In the genomic region with DNA sequence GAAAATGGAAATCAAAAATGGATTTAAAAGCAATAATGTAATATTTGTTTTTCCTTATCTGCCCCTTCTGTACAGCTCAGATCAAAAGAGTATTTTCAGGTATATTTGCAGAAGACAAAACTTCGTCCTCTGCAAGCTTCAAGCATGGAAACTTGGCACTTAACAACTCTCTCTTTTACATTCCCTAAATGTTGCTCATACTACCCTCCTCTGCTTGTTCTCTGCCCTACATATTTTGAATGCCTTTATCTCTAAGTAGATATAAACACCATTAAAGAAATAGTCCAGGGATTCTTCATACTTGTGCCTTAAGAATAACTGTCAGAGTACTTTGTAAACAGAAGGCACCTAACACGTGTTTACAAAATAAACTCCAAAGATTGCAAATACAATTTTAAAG, we compare ENCODE assay signal across 11 cellular contexts. TPM values are rescaled to one million over a fixed set of nuclear protein-coding genes. Genes with fewer than 3 reads are reported as not detected.
DNase-seq lines count a peak whose midpoint lies in the region; ATAC-seq, FAIRE-seq and TF ChIP-seq lines count a peak whose summit lies in the region.
"Had no signal": no experiment of that assay in that cellular context is flagged by ENCODE, and none has a peak within 500 bp of the region (broad histone marks: within the 10 kb centered on the region; RNA-seq: fewer than 3 reads in every experiment).

No MANE protein-coding gene starts in this region.

- FAIRE-seq in A549 (lab: Jason Lieb, UNC), result no peak
- no peak for FAIRE-seq in HepG2 (lab: Jason Lieb, UNC)

- no peak overlapping the region for H2AFZ ChIP-seq in HepG2 (ENCODE audit: low read length)

- BruUV-seq in HepG2 (replicated peaks; lab: Mats Ljungman, UMichigan), result no TSS peak

- no peaks in the 10 kb centered on the region for H4K20me1 ChIP-seq in HepG2 (ENCODE audit: insufficient read depth, low read length)

- ATAC-seq in A549 (peak; percentile 88 to 94), HepG2 (no peak), GM21529 (IDR thresholded peaks at IDR 0.05; ENCODE audit: unreplicated experiment) (no peak), HG03039 (IDR thresholded peaks at IDR 0.05; ENCODE audit: unreplicated experiment) (no peak), GM21526 (IDR thresholded peaks at IDR 0.05; ENCODE audit: low FRiP score, unreplicated experiment) (no peak)

- TF ChIP-seq POLR2A in A549 (IDR thresholded peaks at IDR 0.05; ENCODE audit: low read length), result no peak
- no peak for TF ChIP-seq POLR2A in esophagus muscularis mucosa (IDR thresholded peaks at IDR 0.05; ENCODE audit: low read depth)
- TF ChIP-seq POLR2A in HepG2 (IDR thresholded peaks at IDR 0.05; ENCODE audit: insufficient read depth in 1 of 2, low read depth in 2 of 2, low read length in 2 of 2), result no peak

- H3K4me2 ChIP-seq in A549, result peak overlapping the region; percentile 50
- no peak overlapping the region for H3K4me2 ChIP-seq in HepG2 (ENCODE audit: low read depth, low read length)

- 0 out of 6 replicates have a peak overlapping the region, but pooled peaks of 1 of the 2 experiments have one; percentile 21 for H3K27ac ChIP-seq in A549
- peak overlapping the region; percentile 55 to 74 (median 59) for H3K27ac ChIP-seq in esophagus muscularis mucosa (replicated peaks in 1 of 4)
- H3K27ac ChIP-seq in HepG2 (ENCODE audit: extremely low read length, insufficient read depth, low read length), result no peak overlapping the region
- no peak overlapping the region for H3K27ac ChIP-seq in WERI-Rb-1
- H3K27ac ChIP-seq: ascending aorta, suprapubic skin had no signal

- peaks cover 35% of the 10 kb centered on the region for H3K4me1 ChIP-seq in A549
- H3K4me1 ChIP-seq in esophagus muscularis mucosa, result peaks cover 24 to 46% (median 39%) of the 10 kb centered on the region in 4 donors
- no peaks in the 10 kb centered on the region for H3K4me1 ChIP-seq in HepG2 (ENCODE audit: insufficient read depth, low read length)
- H3K4me1 ChIP-seq: suprapubic skin had no signal

- TF ChIP-seq RAD21 in A549 (conservative IDR thresholded peaks at IDR 0.05 in 1 of 2, IDR thresholded peaks at IDR 0.05 in 1 of 2), result no peak
- no peak for TF ChIP-seq RAD21 in HepG2 (CRISPR knock-in tag; IDR thresholded peaks at IDR 0.05)

- 0% methylated on average over 2 of the region's 2 CpGs for WGBS in A549 (ENCODE audit: missing lambda C conversion rate)
- WGBS in esophagus muscularis mucosa, result 34% methylated on average over 2 of the region's 2 CpGs
- 3% methylated on average over 2 of the region's 2 CpGs for WGBS in HepG2 (ENCODE audit: low lambda C conversion rate)

- H3K9me3 ChIP-seq in A549 (0 out of 3 replicates have a peak, but pooled peaks cover 3% of the 10 kb centered on the region), esophagus muscularis mucosa (no peaks in the 10 kb centered on the region), HepG2 (ENCODE audit: low read length) (no peaks in the 10 kb centered on the region), WERI-Rb-1 (ENCODE audit: severe bottlenecking) (peaks cover 6% of the 10 kb centered on the region)
- H3K9me3 ChIP-seq: ascending aorta, suprapubic skin had no signal

- no peaks in the 10 kb centered on the region for H3K79me2 ChIP-seq in HepG2 (ENCODE audit: insufficient read depth, low read length)

- H3K36me3 ChIP-seq in esophagus muscularis mucosa, result no peaks in the 10 kb centered on the region
- no peaks in the 10 kb centered on the region for H3K36me3 ChIP-seq in HepG2 (replicated peaks in 1 of 2; ENCODE audit: control insufficient read depth in 1 of 2, insufficient read depth in 2 of 2, low read length in 2 of 2)
- no peaks in the 10 kb centered on the region for H3K36me3 ChIP-seq in WERI-Rb-1
- H3K36me3 ChIP-seq: ascending aorta, suprapubic skin had no signal

- TF ChIP-seq CTCF in A549 (IDR thresholded peaks at IDR 0.05) (no peak), esophagus muscularis mucosa (IDR thresholded peaks at IDR 0.05) (no peak), HepG2 (CRISPR knock-in tag; IDR thresholded peaks at IDR 0.05) (no peak), WERI-Rb-1 (IDR thresholded peaks at IDR 0.05; ENCODE audit: low read depth, low read length) (no peak)

- CTCF ChIA-PET in A549 (lab: Yijun Ruan, JAX), result interaction anchor here (0.9 kb wide), 1 partner anchor 32 kb away, joined by 3 read pairs; no protein-coding TSS in a partner anchor
- CTCF ChIA-PET in HepG2 (lab: Yijun Ruan, JAX; ENCODE audit: low intra/inter-chr PET ratio, low total read pairs), result no interaction called here

- in situ Hi-C loops in HepG2 (cut with HindIII; ENCODE audit: extremely low pct_ligation_motif_present, low pct_unique_long_range_greater_than_20kb), result no loop called here

- TF ChIP-seq EP300 in A549 (IDR thresholded peaks at IDR 0.05), result peak in 1 of 2 experiments; percentile 50; a peak in 1 of 5 replicates
- no peak for TF ChIP-seq EP300 in esophagus muscularis mucosa (IDR thresholded peaks at IDR 0.05)
- TF ChIP-seq EP300 in HepG2 (IDR thresholded peaks at IDR 0.05; ENCODE audit: low read depth in 2 of 2, low read length in 2 of 2), result no peak
- no peak for TF ChIP-seq EP300 in HepG2 (CRISPR knock-in tag; IDR thresholded peaks at IDR 0.05; ENCODE audit: borderline replicate concordance)

- DNase-seq in A549 (ENCODE audit: low read depth in 1 of 2, low spot score in 1 of 2) (peak in 1 of 2 experiments; percentile 56), NCI-H226 (peak; percentile 81), esophagus muscularis mucosa (ENCODE audit: extremely low spot score) (no peak), HepG2 (ENCODE audit: low spot score) (peak; percentile 32), WERI-Rb-1 (no peak)
- DNase-seq: NCI-H345 had no signal

- H3K4me3 ChIP-seq in A549, result no peak overlapping the region
- H3K4me3 ChIP-seq in esophagus muscularis mucosa, result no peak overlapping the region
- H3K4me3 ChIP-seq in HepG2 (replicated peaks in 1 of 3; ENCODE audit: insufficient read depth in 1 of 3, low read depth in 2 of 3, low read length in 3 of 3), result no peak overlapping the region
- no peak overlapping the region for H3K4me3 ChIP-seq in WERI-Rb-1 (ENCODE audit: low read depth, low read length)
- H3K4me3 ChIP-seq: ascending aorta, suprapubic skin had no signal

- intact Hi-C loops in esophagus muscularis mucosa (cut with DNase I), result no loop called here
- intact Hi-C loops in HepG2 (cut with micrococcal nuclease; ENCODE audit: unreplicated experiment), result no loop called here

- H3K9ac ChIP-seq in HepG2 (ENCODE audit: insufficient read depth, low read depth, low read length), result no peak overlapping the region

- POLR2A ChIA-PET in A549 (lab: Yijun Ruan, JAX), result no interaction called here
- POLR2A ChIA-PET in HepG2 (lab: Yijun Ruan, JAX), result interaction anchor here (2.0 kb wide), 1 partner anchor 19 kb away, joined by 9 read pairs; a partner anchor contains a TSS

- H3K27me3 ChIP-seq in esophagus muscularis mucosa (no peaks in the 10 kb centered on the region), HepG2 (ENCODE audit: control insufficient read depth in 1 of 2, insufficient read depth in 2 of 2, low read length in 2 of 2) (no peaks in the 10 kb centered on the region), WERI-Rb-1 (ENCODE audit: insufficient read depth, low read depth, severe bottlenecking) (no peaks in the 10 kb centered on the region)
- H3K27me3 ChIP-seq: ascending aorta, suprapubic skin had no signal

TF ChIP-seq in A549, 52 proteins besides CTCF, POLR2A, EP300 and RAD21 (continues in another document):
- TF ChIP-seq JUNB (IDR thresholded peaks at IDR 0.05), result peak; percentile 68
- TF ChIP-seq GATA3 (IDR thresholded peaks at IDR 0.05; ENCODE audit: borderline replicate concordance), result peak; percentile 76; the same call in 1 of the 2 replicates
- TF ChIP-seq JUN (IDR thresholded peaks at IDR 0.05), result peak in 1 of 2 experiments; percentile 62; a peak in 1 of 5 replicates
- TF ChIP-seq TFCP2L1 (CRISPR knock-in tag; IDR thresholded peaks at IDR 0.05), result no peak

RNA-seq across cellular contexts. Expression of a gene that starts 19.2 kb away (rescaled TPM):
- polyA plus RNA-seq in A549 (2011; rRNA removed) (28.4 and 43.3 TPM in 2 replicates), A549 (2017; fragmentation: RNase III; extraction: RNeasy Plus Mini Kit Qiagen cat#74134 plus additional on column Dnase treatment) (33.1 to 35.5 TPM (median 33.9 TPM) in 3 replicates), HepG2 (2011; rRNA removed) (3.0 and 5.6 TPM in 2 replicates)
- polyA plus RNA-seq in A549 (2012; cell fraction: cytosol; rRNA removed), result 5.5 and 5.7 TPM in 2 replicates
- 5.0 and 7.3 TPM in 2 replicates for polyA plus RNA-seq in A549 (2012; cell fraction: nucleus; rRNA removed)
- 14.5 and 15.5 TPM in 2 replicates for polyA minus RNA-seq in A549 (2011; rRNA and poly(A)+ RNA removed)
- total RNA-seq in esophagus muscularis mucosa (10 to 100 TPM in 2 of 4 donors, 1 to 10 TPM in 2; 9.8 to 11.5 (median 10.1) TPM), HepG2 (2016; rRNA removed; fragmentation: Illumina TruSeq; extraction: Trizol) (36.7 and 66.8 TPM in 2 replicates)
- 1.7 and 1.9 TPM in 2 replicates for total RNA-seq in HepG2 (2016; cell fraction: cytosol; rRNA removed; fragmentation: Illumina TruSeq; extraction: Trizol; ENCODE audit: low read depth)
- 34.9 and 62.7 TPM in 2 replicates for total RNA-seq in HepG2 (2016; cell fraction: insoluble cytoplasmic fraction; rRNA removed; fragmentation: Illumina TruSeq; extraction: Trizol)
- 6.0 and 7.7 TPM in 2 replicates for total RNA-seq in HepG2 (2016; cell fraction: membrane; rRNA removed; fragmentation: Illumina TruSeq; extraction: Trizol)
- 31.3 and 34.5 TPM in 2 replicates for total RNA-seq in HepG2 (2016; cell fraction: nucleus; rRNA removed; fragmentation: Illumina TruSeq; extraction: Trizol)
- 2.3 and 2.5 TPM in 2 replicates for polyA plus RNA-seq in HepG2 (2011; cell fraction: cytosol; rRNA removed)
- 1.9 and 2.1 TPM in 2 replicates for polyA plus RNA-seq in HepG2 (2011; cell fraction: nucleus; rRNA removed)
- polyA plus RNA-seq in HepG2 (2012), result 4.8 and 11.2 TPM in 2 replicates
- polyA plus RNA-seq in HepG2 (2016; cell fraction: cytosol; fragmentation: Illumina TruSeq; extraction: Trizol; ENCODE audit: low read depth), result 0.49 and 0.53 TPM in 2 replicates
- polyA plus RNA-seq in HepG2 (2016; cell fraction: insoluble cytoplasmic fraction; fragmentation: Illumina TruSeq; extraction: Trizol; ENCODE audit: low read depth), result 33.8 and 36.0 TPM in 2 replicates
- polyA plus RNA-seq in HepG2 (2016; cell fraction: membrane; fragmentation: Illumina TruSeq; extraction: Trizol; ENCODE audit: low read depth), result 1.9 and 2.1 TPM in 2 replicates
- 19.9 and 22.7 TPM in 2 replicates for polyA plus RNA-seq in HepG2 (2016; cell fraction: nucleus; fragmentation: Illumina TruSeq; extraction: Trizol; ENCODE audit: insufficient read depth, low read depth)
- polyA minus RNA-seq in HepG2 (2011; rRNA and poly(A)+ RNA removed; ENCODE audit: low replicate concordance), result 3.9 and 16.8 TPM in 2 replicates
- 6.3 and 8.2 TPM in 2 replicates for polyA minus RNA-seq in HepG2 (2011; cell fraction: cytosol; rRNA and poly(A)+ RNA removed)
- polyA minus RNA-seq in HepG2 (2011; cell fraction: nucleus; rRNA and poly(A)+ RNA removed), result 11.3 and 13.4 TPM in 2 replicates

Comparison
In these comparisons a context has a peak if more than half of its experiments do, and no peak if none do; other contexts are left out.
1. ATAC-seq: peak in A549 (2 of 2); none in HepG2 (single experiment), GM21529 (single experiment), HG03039 (single experiment) and GM21526 (single experiment).
2. DNase-seq: peak in NCI-H226 (single experiment) and HepG2 (single experiment); none in esophagus muscularis mucosa (single experiment) and WERI-Rb-1 (single experiment).
3. H3K27ac ChIP-seq: peak in esophagus muscularis mucosa (4 of 4); none in HepG2 (single experiment) and WERI-Rb-1 (single experiment).